ENCODE assay signal across 18 cellular contexts in genomic region chr10:17730667-17731066, GRCh38. TPM values are rescaled to one million over a fixed set of nuclear protein-coding genes. Genes with fewer than 3 reads are reported as not detected.
DNase-seq lines count a peak whose midpoint lies in the region; ATAC-seq, FAIRE-seq and TF ChIP-seq lines count a peak whose summit lies in the region.
"Had no signal": no experiment of that assay in that cellular context is flagged by ENCODE, and none has a peak within 500 bp of the region (broad histone marks: within the 10 kb centered on the region; RNA-seq: fewer than 3 reads in every experiment).

No MANE protein-coding gene starts in this region.

- no peak overlapping the region for H3K4me2 ChIP-seq in astrocyte (ENCODE audit: low read length)
- H3K4me2 ChIP-seq: SK-N-SH had no signal

- H3K27ac Mint-ChIP-seq in astrocyte (ENCODE audit: unreplicated experiment) (no peak overlapping the region), HFFc6 (no peak overlapping the region)
- H3K27ac Mint-ChIP-seq: CD14-positive monocyte had no signal

- H3K4me1 Mint-ChIP-seq in astrocyte (ENCODE audit: low read depth, unreplicated experiment), result no peaks in the 10 kb centered on the region
- H3K4me1 Mint-ChIP-seq in HFFc6 (ENCODE audit: low read depth), result no peaks in the 10 kb centered on the region
- H3K4me1 Mint-ChIP-seq: H9 had no signal

- intact Hi-C loops in psoas muscle (cut with DNase I), result no loop called here

- no peak overlapping the region for H2AFZ ChIP-seq in astrocyte (ENCODE audit: low read depth, low read length)

- WGBS in psoas muscle, 3 donors, result 29 to 46% (median 34%) methylated on average over 8 of the region's 8 CpGs

- no peak for FAIRE-seq in astrocyte (lab: Jason Lieb, UNC)

- H3K27me3 Mint-ChIP-seq in astrocyte (ENCODE audit: low read depth, unreplicated experiment) (no peaks in the 10 kb centered on the region), HFFc6 (ENCODE audit: insufficient read depth) (no peaks in the 10 kb centered on the region)

- H3K36me3 Mint-ChIP-seq in astrocyte (ENCODE audit: low read depth, unreplicated experiment) (peaks cover 3% of the 10 kb centered on the region), HFFc6 (ENCODE audit: low read depth) (peaks cover 2% of the 10 kb centered on the region; the same call in 1 of the 2 replicates)
- H3K36me3 Mint-ChIP-seq: CD14-positive monocyte had no signal

- no peaks in the 10 kb centered on the region for H3K9me3 ChIP-seq in astrocyte (ENCODE audit: insufficient read depth, low read depth, low read length)
- no peaks in the 10 kb centered on the region for H3K9me3 ChIP-seq in psoas muscle
- H3K9me3 ChIP-seq: SK-N-SH had no signal

- H3K4me1 ChIP-seq in astrocyte (ENCODE audit: insufficient read depth, low read length), result no peaks in the 10 kb centered on the region
- peaks cover 26% of the 10 kb centered on the region for H3K4me1 ChIP-seq in psoas muscle

- no peaks in the 10 kb centered on the region for H4K20me1 ChIP-seq in astrocyte (ENCODE audit: insufficient read depth, low read length)

- peak; percentile 43 for DNase-seq in AG20443 (ENCODE audit: low spot score)
- peak; percentile 32 for DNase-seq in astrocyte (ENCODE audit: low read depth)
- DNase-seq in fibroblast of the aortic adventitia (ENCODE audit: low read depth), result peak; percentile 89
- DNase-seq in psoas muscle, result peak in 1 of 2 donors; percentile 62
- no peak for DNase-seq in HFFc6
- DNase-seq in activated naive CD4-positive, alpha-beta T cell treated with Interleukin-2 at 50 U/mL for 16 hours, result no peak
- DNase-seq: DMS79; H9; NCI-H1105; NCI-H1694; NCI-H2081 treated with DMSO at 0.1 percent for 48 hours; NCI-H748 treated with DMSO at 0.1 percent for 48 hours; NK-92 treated with Interleukin-12 subunit alpha and Interleukin-12 subunit beta, amount 100 ng/mL, for 24 hours; SHP77 treated with DMSO at 0.1 percent for 48 hours; SK-N-SH had no signal

- H3K9me3 Mint-ChIP-seq in astrocyte (ENCODE audit: unreplicated experiment) (no peaks in the 10 kb centered on the region), HFFc6 (no peaks in the 10 kb centered on the region)
- H3K9me3 Mint-ChIP-seq: CD14-positive monocyte, H9 had no signal

- H3K4me3 Mint-ChIP-seq in astrocyte (ENCODE audit: unreplicated experiment) (no peak overlapping the region), HFFc6 (no peak overlapping the region)
- H3K4me3 Mint-ChIP-seq: CD14-positive monocyte, H9 had no signal

- TF ChIP-seq CTCF in astrocyte (IDR thresholded peaks at IDR 0.05; ENCODE audit: insufficient read depth, low read depth, low read length) (no peak), fibroblast of the aortic adventitia (IDR thresholded peaks at IDR 0.05; ENCODE audit: insufficient read depth, low read length) (no peak), psoas muscle (IDR thresholded peaks at IDR 0.05) (no peak), HFFc6 (IDR thresholded peaks at IDR 0.05) (no peak)

- H3K4me3 ChIP-seq in astrocyte (ENCODE audit: insufficient read depth, low read depth, low read length) (no peak overlapping the region), fibroblast of the aortic adventitia (ENCODE audit: low read depth, low read length) (no peak overlapping the region), psoas muscle (no peak overlapping the region)

- no peak overlapping the region for H3K9ac ChIP-seq in astrocyte (ENCODE audit: low read length)
- H3K9ac ChIP-seq: SK-N-SH had no signal

- ATAC-seq in psoas muscle (peak; percentile 83 to 90 (median 87)), HG03025 (IDR thresholded peaks at IDR 0.05; ENCODE audit: low FRiP score, unreplicated experiment) (no peak), HG03039 (IDR thresholded peaks at IDR 0.05; ENCODE audit: unreplicated experiment) (no peak)

- H3K27me3 ChIP-seq in astrocyte (ENCODE audit: insufficient read depth, low read length) (no peaks in the 10 kb centered on the region), psoas muscle (ENCODE audit: insufficient read depth in 3 of 3, low read length in 2 of 3) (no peaks in the 10 kb centered on the region)

- no peaks in the 10 kb centered on the region for H3K36me3 ChIP-seq in astrocyte (ENCODE audit: insufficient read depth, low read length)
- no peaks in the 10 kb centered on the region for H3K36me3 ChIP-seq in psoas muscle (ENCODE audit: insufficient read depth in 1 of 2, low read depth in 1 of 2)

- H3K79me2 ChIP-seq in astrocyte (ENCODE audit: insufficient read depth, low read length), result no peaks in the 10 kb centered on the region

- H3K27ac ChIP-seq in astrocyte (ENCODE audit: low read depth, low read length), result no peak overlapping the region
- no peak overlapping the region for H3K27ac ChIP-seq in psoas muscle

RNA-seq across cellular contexts. Expression of gene TMEM236, which starts 21.3 kb away (rescaled TPM):
- total RNA-seq in astrocyte (0.14 and 0.43 TPM in 2 replicates), fibroblast of the aortic adventitia (ENCODE audit: low replicate concordance) (0.09 and 0.16 TPM in 2 replicates), psoas muscle (1 to 10 TPM in 1 of 4 donors, under 1 TPM in 3; 0.20 to 1.0 (median 0.59) TPM)
- polyA plus RNA-seq in psoas muscle, result under 1 TPM; 0.15 to 0.93 (median 0.42) TPM
- total RNA-seq in HFFc6 (2021; fragmentation: NEBNext Ultra II Directional; extraction: Animal tissue kit (Norgen Biotek cat#: 25700)), result under 1 TPM; 0.07 to 0.20 (median 0.09) TPM
- total RNA-seq: H9 had no signal
- polyA plus RNA-seq: CD14-positive monocyte had no signal

Comparison
In these comparisons a context has a peak if more than half of its experiments do, and no peak if none do; other contexts are left out.
1. DNase-seq: peak in AG20443 (single experiment), astrocyte (single experiment) and fibroblast of the aortic adventitia (single experiment); none in HFFc6 (single experiment) and activated naive CD4-positive, alpha-beta T cell treated with Interleukin-2 at 50 U/mL for 16 hours (single experiment).
2. ATAC-seq: peak in psoas muscle (4 of 4); none in HG03025 (single experiment) and HG03039 (single experiment).